ENCODE assay signal across 34 cellular contexts in genomic region chr13:59034198-59034597, GRCh38.
"Had no signal": no experiment of that assay in that cellular context is flagged by ENCODE, and none has a peak within 500 bp of the region (broad histone marks: within the 10 kb centered on the region; RNA-seq: fewer than 3 reads in every experiment).

No MANE protein-coding gene starts in this region.

- H3K9ac ChIP-seq: KMS-11 had no signal

- H3K4me2 ChIP-seq: KMS-11 had no signal

- H3K27ac ChIP-seq: cardiac muscle cell, KMS-11, VCaP had no signal

- H3K27me3 ChIP-seq: cardiac muscle cell had no signal

- DNase-seq: activated CD4-positive, alpha-beta memory T cell treated with anti-CD3 and anti-CD28 coated beads, Interleukin-2, amount 10 ng/mL, durations not matched to agents 7 days and 5 days; activated CD4-positive, alpha-beta T cell treated with anti-CD3 and anti-CD28 coated beads for 1 hour; activated CD4-positive, alpha-beta T cell treated with anti-CD3 and anti-CD28 coated beads for 48 hours; activated CD4-positive, CD25-positive, alpha-beta regulatory T cell; activated CD8-positive, alpha-beta memory T cell treated with anti-CD3 and anti-CD28 coated beads for 24 hours; activated CD8-positive, alpha-beta memory T cell treated with anti-CD3 and anti-CD28 coated beads, Interleukin-2, amount 10 ng/mL, durations not matched to agents 7 days and 5 days; activated CD8-positive, alpha-beta memory T cell treated with anti-CD3 and anti-CD28 coated beads, Interleukin-2, amount 50 U/mL, for 48 hours; activated effector memory CD4-positive, alpha-beta T cell treated with anti-CD3 and anti-CD28 coated beads, Interleukin-2, amount 50 U/mL, for 16 hours; activated naive CD4-positive, alpha-beta T cell; activated naive CD4-positive, alpha-beta T cell treated with anti-CD3 and anti-CD28 coated beads, Interleukin-2, amount 50 U/mL, for 16 hours; activated naive CD8-positive, alpha-beta T cell treated with anti-CD3 and anti-CD28 coated beads for 36 hours; activated T-cell treated with anti-CD3 and anti-CD28 coated beads, Interleukin-2, amount 50 U/mL, for 72 hours; amniotic stem cell; aorta; MM.1S; MV-4-11; NCI-H1092; NCI-H1436 treated with DMSO at 0.1 percent for 48 hours; NCI-H1694 treated with DMSO at 0.1 percent for 48 hours; NCI-H2029; NCI-H345; NCI-H524 treated with DMSO at 0.1 percent for 48 hours; NCI-H82; NK-92 treated with Interleukin-12 subunit alpha and Interleukin-12 subunit beta, amount 100 ng/mL, for 24 hours; OCI-M1; Right ventricle myocardium superior; SW 1271; T-helper 1 cell; T-helper 2 cell; T-helper 9 cell had no signal

- H3K4me3 ChIP-seq: cardiac muscle cell had no signal

- H3K36me3 ChIP-seq: cardiac muscle cell had no signal

- ATAC-seq: activated CD8-positive, alpha-beta memory T cell treated with anti-CD3 and anti-CD28 coated beads, Interleukin-2, amount 10 ng/mL, durations not matched to agents 7 days and 5 days; activated T-cell treated with anti-CD3 and anti-CD28 coated beads, Interleukin-2, amount 50 U/mL, for 72 hours; activated T-helper 17 cell treated with anti-CD3 and anti-CD28 coated beads, Interleukin-2, amount 50 U/mL, for 72 hours had no signal
